Comparison of ENCODE assay signal across 8 cellular contexts in genomic region chr2:203225423-203226039, GRCh38. TPM values are rescaled to one million over a fixed set of nuclear protein-coding genes. Genes with fewer than 3 reads are reported as not detected.
A peak's percentile ranks its signal among the peaks of the same experiment; 100 is the strongest.
DNase-seq lines count a peak whose midpoint lies in the region; ATAC-seq and TF ChIP-seq lines count a peak whose summit lies in the region.

No MANE protein-coding gene starts in this region.

- POLR2A ChIA-PET in WTC11 (lab: Charles Lee), result no interaction called here

- TF ChIP-seq CTCF in WTC11 (IDR thresholded peaks at IDR 0.05), result peak; percentile 84

- DNase-seq in activated CD4-positive, CD25-positive, alpha-beta regulatory T cell treated with anti-CD3 and anti-CD28 coated beads, Interleukin-2, amount 50 U/mL, for 72 hours, result no peak
- DNase-seq in HK-2 (ENCODE audit: unreplicated experiment) (peak; percentile 22), WTC11 (ENCODE audit: low spot score) (peak; percentile 23), renal cortical epithelial cell (ENCODE audit: low read depth) (peak; percentile 24), NOMO-1 treated with DMSO at 0.1 percent for 48 hours (lab: John Stamatoyannopoulos, UW; ENCODE audit: unreplicated experiment) (no peak)

- CTCF ChIA-PET in WTC11 (lab: Charles Lee), result interaction anchor here (0.5 to 2.3 kb wide), 6 partner anchors 13 to 590 kb away, joined by 3 to 14 read pairs (median 4); partner anchors contain the start of gene CYP20A1

- H3K36me3 Mint-ChIP-seq in WTC11, result peaks cover 7% of the 10 kb centered on the region; the same call in 1 of the 2 replicates

- H3K9me3 Mint-ChIP-seq in WTC11, result peaks cover 14% of the 10 kb centered on the region

- no peak overlapping the region for H3K27ac Mint-ChIP-seq in WTC11

- peak; percentile 46 to 56 for ATAC-seq in activated CD4-positive, CD25-positive, alpha-beta regulatory T cell treated with anti-CD3 and anti-CD28 coated beads, Interleukin-2, amount 50 U/mL, for 24 hours
- ATAC-seq in WTC11, result peak; percentile 88
- peak; percentile 48 for ATAC-seq in esophagus mucosa
- ATAC-seq in HG02840 (IDR thresholded peaks at IDR 0.05; ENCODE audit: low FRiP score, unreplicated experiment), result no peak

- peaks cover 2% of the 10 kb centered on the region; the same call in 1 of the 2 replicates for H3K4me1 Mint-ChIP-seq in WTC11

- H3K27me3 Mint-ChIP-seq in WTC11 (ENCODE audit: low read depth), result no peaks in the 10 kb centered on the region

- no peak overlapping the region for H3K4me3 Mint-ChIP-seq in WTC11

TF ChIP-seq in WTC11, 78 proteins besides CTCF, POLR2A, EP300 and RAD21:
- TF ChIP-seq FOXJ3 (CRISPR knock-in tag; IDR thresholded peaks at IDR 0.05; ENCODE audit: borderline replicate concordance), result no peak
- TF ChIP-seq ZBTB21 (CRISPR knock-in tag; IDR thresholded peaks at IDR 0.05; ENCODE audit: borderline replicate concordance), result no peak
- no peak for TF ChIP-seq FOXP1 (CRISPR knock-in tag; IDR thresholded peaks at IDR 0.05; ENCODE audit: borderline replicate concordance)
- TF ChIP-seq OVOL2 (CRISPR knock-in tag; IDR thresholded peaks at IDR 0.05; ENCODE audit: borderline replicate concordance), result no peak
- no peak for TF ChIP-seq CBFB (CRISPR knock-in tag; IDR thresholded peaks at IDR 0.05; ENCODE audit: low read depth)
- no peak for TF ChIP-seq IRF1 (CRISPR knock-in tag; IDR thresholded peaks at IDR 0.05)

RNA-seq across cellular contexts. Expression of gene CYP20A1, which starts 13.3 kb away (rescaled TPM):
- 13.5 to 17.4 TPM (median 15.5 TPM) in 3 replicates for total RNA-seq in WTC11 (2021)
- total RNA-seq in esophagus mucosa, result 11.8 TPM
- 27.6 and 52.4 TPM in 2 replicates for total RNA-seq in renal cortical epithelial cell

Comparison
In these comparisons a context has a peak if more than half of its experiments do, and no peak if none do; other contexts are left out.
1. DNase-seq: peak in HK-2 (single experiment), WTC11 (single experiment) and renal cortical epithelial cell (single experiment); none in activated CD4-positive, CD25-positive, alpha-beta regulatory T cell treated with anti-CD3 and anti-CD28 coated beads, Interleukin-2, amount 50 U/mL, for 72 hours (single experiment) and NOMO-1 treated with DMSO at 0.1 percent for 48 hours (single experiment).